In the genomic region with DNA sequence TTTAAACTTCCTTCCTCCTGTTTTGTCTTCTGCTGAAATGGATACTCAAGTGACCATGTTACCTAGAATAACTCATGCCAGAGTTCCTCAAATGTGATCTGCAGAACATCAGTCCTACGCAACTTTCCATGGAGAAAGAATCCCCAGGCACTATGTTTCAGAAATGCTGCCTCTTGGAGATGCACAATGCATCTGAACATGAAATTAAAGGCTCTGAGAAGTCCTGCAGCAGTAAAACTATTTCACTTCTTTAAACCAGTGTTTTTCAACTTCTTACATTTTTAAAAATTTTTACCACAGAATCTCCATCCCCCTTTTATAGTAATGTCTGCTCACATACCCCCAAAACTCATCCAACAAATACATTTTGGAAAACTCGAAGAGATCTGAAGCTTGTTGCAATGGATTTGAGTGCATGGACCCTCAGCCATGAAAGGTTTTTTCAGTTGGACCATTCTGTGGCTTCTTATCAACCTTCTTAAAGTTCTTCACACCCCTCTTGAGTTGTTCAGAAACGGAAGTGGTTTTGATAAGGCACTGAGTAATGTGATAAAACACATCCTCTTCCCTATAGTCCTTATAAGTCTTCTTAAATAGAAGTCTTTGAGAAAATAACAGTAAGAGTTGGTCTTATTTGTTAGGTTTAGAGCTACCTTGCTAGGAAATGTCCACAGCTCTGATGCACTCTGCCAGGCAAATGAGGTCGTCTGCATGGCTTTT, we compare ENCODE assay signal across 9 cellular contexts.
DNase-seq lines count a peak whose midpoint lies in the region; TF ChIP-seq lines count a peak whose summit lies in the region.
"Had no signal": no experiment of that assay in that cellular context is flagged by ENCODE, and none has a peak within 500 bp of the region (broad histone marks: within the 10 kb centered on the region; RNA-seq: fewer than 3 reads in every experiment).

No MANE protein-coding gene starts in this region.

- no peak overlapping the region for H3K9ac ChIP-seq in BLaER1

- DNase-seq in GM12865 (ENCODE audit: low read depth) (peak; percentile 28), NOMO-1 treated with dmso at 0.1 percent for 144 hours (lab: John Stamatoyannopoulos, UW; ENCODE audit: unreplicated experiment) (peak; percentile 24), brain microvascular endothelial cell (peak; percentile 4), HEK293T (ENCODE audit: extremely low spot score) (no peak), NCI-H2171 treated with DMSO at 0.1 percent for 48 hours (lab: John Stamatoyannopoulos, UW) (no peak), substantia nigra (lab: John Stamatoyannopoulos, UW) (no peak), NCI-H2107 (lab: John Stamatoyannopoulos, UW) (no peak)
- DNase-seq: esophagus squamous epithelium had no signal

- no peak for TF ChIP-seq CTCF in GM12865 (IDR thresholded peaks at IDR 0.05; ENCODE audit: insufficient read depth, low read depth, low read length, missing control alignments)
- TF ChIP-seq CTCF in brain microvascular endothelial cell (IDR thresholded peaks at IDR 0.05; ENCODE audit: low read depth, low read length, missing control alignments) = no peak

- H4K20me1 ChIP-seq in BLaER1 = no peaks in the 10 kb centered on the region

- no peaks in the 10 kb centered on the region for H3K27me3 ChIP-seq in BLaER1
- no peaks in the 10 kb centered on the region for H3K27me3 ChIP-seq in brain microvascular endothelial cell (replicated peaks)

- H3K4me3 ChIP-seq in BLaER1 = peak overlapping the region; percentile 15; the same call in 1 of the 2 replicates
- H3K4me3 ChIP-seq in GM12865 (ENCODE audit: low read depth, low read length) = no peak overlapping the region
- no peak overlapping the region for H3K4me3 ChIP-seq in brain microvascular endothelial cell (ENCODE audit: low read depth, low read length)
- H3K4me3 ChIP-seq: esophagus squamous epithelium had no signal

- peak overlapping the region; percentile 90 for H3K4me2 ChIP-seq in BLaER1

- peak overlapping the region; percentile 90 for H3K27ac ChIP-seq in BLaER1
- no peak overlapping the region for H3K27ac ChIP-seq in brain microvascular endothelial cell
- no peak overlapping the region for H3K27ac ChIP-seq in substantia nigra (ENCODE audit: low read depth, low read length, poor library complexity, severe bottlenecking)
- H3K27ac ChIP-seq: esophagus squamous epithelium had no signal

- in situ Hi-C loops in brain microvascular endothelial cell (cut with HindIII; ENCODE audit: low pct_ligation_motif_present, low sequenced_read_pairs) = no loop called here

- POLR2A ChIA-PET in HEK293T (lab: Yijun Ruan, JAX) = no interaction called here

- H3K4me1 ChIP-seq in BLaER1 = peaks cover 100% of the 10 kb centered on the region
- H3K4me1 ChIP-seq: esophagus squamous epithelium had no signal

- H3K9me3 ChIP-seq in BLaER1 = no peaks in the 10 kb centered on the region
- H3K9me3 ChIP-seq: esophagus squamous epithelium had no signal

- CTCF ChIA-PET in HEK293T (lab: Yijun Ruan, JAX) = interaction anchor here (0.8 kb wide), 1 partner anchor 24 kb away, joined by 3 read pairs; no protein-coding TSS in a partner anchor

- no peaks in the 10 kb centered on the region for H3K36me3 ChIP-seq in BLaER1
- H3K36me3 ChIP-seq in brain microvascular endothelial cell (replicated peaks) = no peaks in the 10 kb centered on the region
- H3K36me3 ChIP-seq: esophagus squamous epithelium had no signal

TF ChIP-seq in HEK293T, 16 proteins besides CTCF, POLR2A, EP300 and RAD21:
- TF ChIP-seq ZNF384 (IDR thresholded peaks at IDR 0.05) (no peak), FOXA1 (IDR thresholded peaks at IDR 0.05) (no peak), TARDBP (IDR thresholded peaks at IDR 0.05) (no peak), NFRKB (IDR thresholded peaks at IDR 0.05) (no peak), FOXM1 (IDR thresholded peaks at IDR 0.05; ENCODE audit: borderline replicate concordance) (no peak), CTBP1 (IDR thresholded peaks at IDR 0.05; ENCODE audit: borderline replicate concordance) (no peak), ELF4 (IDR thresholded peaks at IDR 0.05) (no peak), ARNT (IDR thresholded peaks at IDR 0.05) (no peak), SUZ12 (IDR thresholded peaks at IDR 0.05) (no peak), BHLHE40 (IDR thresholded peaks at IDR 0.05; ENCODE audit: borderline replicate concordance) (no peak), L3MBTL2 (conservative IDR thresholded peaks at IDR 0.05) (no peak)
- TF ChIP-seq, protein P1, sequence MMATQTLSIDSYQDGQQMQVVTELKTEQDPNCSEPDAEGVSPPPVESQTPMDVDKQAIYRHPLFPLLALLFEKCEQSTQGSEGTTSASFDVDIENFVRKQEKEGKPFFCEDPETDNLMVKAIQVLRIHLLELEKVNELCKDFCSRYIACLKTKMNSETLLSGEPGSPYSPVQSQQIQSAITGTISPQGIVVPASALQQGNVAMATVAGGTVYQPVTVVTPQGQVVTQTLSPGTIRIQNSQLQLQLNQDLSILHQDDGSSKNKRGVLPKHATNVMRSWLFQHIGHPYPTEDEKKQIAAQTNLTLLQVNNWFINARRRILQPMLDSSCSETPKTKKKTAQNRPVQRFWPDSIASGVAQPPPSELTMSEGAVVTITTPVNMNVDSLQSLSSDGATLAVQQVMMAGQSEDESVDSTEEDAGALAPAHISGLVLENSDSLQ (IDR thresholded peaks at IDR 0.05) = no peak

Comparison
In these comparisons a context has a peak if more than half of its experiments do, and no peak if none do; other contexts are left out.
1. DNase-seq: peak in GM12865 (single experiment), NOMO-1 treated with dmso at 0.1 percent for 144 hours (single experiment) and brain microvascular endothelial cell (single experiment); none in HEK293T (single experiment), NCI-H2171 treated with DMSO at 0.1 percent for 48 hours (single experiment), substantia nigra (0 of 49) and NCI-H2107 (single experiment).